In the genomic region with DNA sequence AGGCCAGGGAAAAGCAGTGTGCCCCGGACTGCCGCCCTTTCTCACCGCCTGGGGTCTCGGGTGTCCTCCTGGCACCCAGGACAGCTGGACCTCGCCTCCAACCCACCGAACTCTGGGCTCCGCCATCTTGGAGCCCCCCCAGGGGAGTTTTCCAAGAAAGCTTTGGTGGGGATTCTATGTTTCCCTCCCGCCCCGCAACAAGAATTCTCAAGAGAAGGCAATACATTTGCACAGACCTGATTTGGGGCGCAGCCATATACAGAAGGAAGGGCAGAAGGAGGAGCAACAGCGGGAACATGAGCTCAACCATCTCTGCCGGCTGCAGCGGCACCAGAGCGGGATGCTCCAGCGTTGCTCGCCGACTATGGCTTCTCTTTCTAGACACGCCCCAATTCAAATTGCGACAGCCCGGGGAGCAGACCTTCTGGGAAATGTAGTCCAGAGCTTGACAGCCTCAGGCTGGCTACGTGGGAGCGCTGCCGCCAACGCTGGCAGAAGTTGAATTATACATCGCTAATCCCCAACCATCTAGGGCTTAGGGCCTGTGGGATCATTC, we compare ENCODE assay signal across 8 cellular contexts. TPM values are rescaled to one million over a fixed set of nuclear protein-coding genes. Genes with fewer than 3 reads are reported as not detected.
A peak's percentile ranks its signal among the peaks of the same experiment; 100 is the strongest.
DNase-seq lines count a peak whose midpoint lies in the region; ATAC-seq and TF ChIP-seq lines count a peak whose summit lies in the region.

A gene with protein sequence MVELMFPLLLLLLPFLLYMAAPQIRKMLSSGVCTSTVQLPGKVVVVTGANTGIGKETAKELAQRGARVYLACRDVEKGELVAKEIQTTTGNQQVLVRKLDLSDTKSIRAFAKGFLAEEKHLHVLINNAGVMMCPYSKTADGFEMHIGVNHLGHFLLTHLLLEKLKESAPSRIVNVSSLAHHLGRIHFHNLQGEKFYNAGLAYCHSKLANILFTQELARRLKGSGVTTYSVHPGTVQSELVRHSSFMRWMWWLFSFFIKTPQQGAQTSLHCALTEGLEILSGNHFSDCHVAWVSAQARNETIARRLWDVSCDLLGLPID (minus strand): TSS at position 371 of the 556 bp plus-strand sequence. CDS start 61 bp downstream, at position 310.

- DNase-seq in Daoy (ENCODE audit: low read depth) = peak; percentile 93
- DNase-seq in GM23338 (ENCODE audit: low spot score) = peak; percentile 95
- DNase-seq in LNCaP clone FGC (ENCODE audit: low read depth) = peak; percentile 87
- peak; percentile 70 for DNase-seq in activated T-helper 9 cell treated with anti-CD3 and anti-CD28 coated beads, Interleukin-2, amount 50 U/mL, for 16 hours (ENCODE audit: low read depth)
- DNase-seq in fibroblast of peridontal ligament (ENCODE audit: extremely low read depth) = peak; percentile 90
- peak; percentile 89 for DNase-seq in natural killer cell treated with Interleukin-12 subunit alpha and Interleukin-12 subunit beta and Interleukin-15 and Interleukin-18, amount 100 ng/mL, for 72 hours (ENCODE audit: low spot score)
- peak; percentile 81 for DNase-seq in stimulated activated naive CD8-positive, alpha-beta T cell treated with anti-CD3 and anti-CD28 coated beads, Interleukin-15, Interleukin-2, amounts not matched to agents 100 U/mL and 50 U/mL, for 24 hours

- ATAC-seq in GM23338 = peak; percentile 98
- peak; percentile 93 to 94 for ATAC-seq in natural killer cell treated with Interleukin-12 subunit alpha and Interleukin-12 subunit beta and Interleukin-15 and Interleukin-18, amount 100 ng/mL, for 72 hours
- peak; percentile 89 for ATAC-seq in stimulated activated naive CD8-positive, alpha-beta T cell treated with anti-CD3 and anti-CD28 coated beads, Interleukin-15, Interleukin-2, amounts not matched to agents 100 U/mL and 50 U/mL, for 24 hours

- H3K36me3 Mint-ChIP-seq in GM23338 (ENCODE audit: low read depth) = peaks cover 26% of the 10 kb centered on the region
- peaks cover 12% of the 10 kb centered on the region for H3K36me3 Mint-ChIP-seq in natural killer cell treated with Interleukin-12 subunit alpha and Interleukin-12 subunit beta and Interleukin-15 and Interleukin-18, amount 100 ng/mL, for 72 hours

- peaks cover 28% of the 10 kb centered on the region for H3K36me3 ChIP-seq in GM23338 (ENCODE audit: insufficient read depth)

- peak within 1 kb of the TSS; percentile 84 for H3K27ac ChIP-seq in GM23338 (ENCODE audit: low read depth)

- H3K27ac Mint-ChIP-seq in GM23338 = peak within 1 kb of the TSS; percentile 97
- peak within 1 kb of the TSS; percentile 93 to 98 for H3K27ac Mint-ChIP-seq in natural killer cell treated with Interleukin-12 subunit alpha and Interleukin-12 subunit beta and Interleukin-15 and Interleukin-18, amount 100 ng/mL, for 72 hours

- H3K4me1 Mint-ChIP-seq in GM23338 = peaks cover 4% of the 10 kb centered on the region; the same call in 2 of the 3 replicates
- peaks cover 15 to 16% of the 10 kb centered on the region in 2 donors for H3K4me1 Mint-ChIP-seq in natural killer cell treated with Interleukin-12 subunit alpha and Interleukin-12 subunit beta and Interleukin-15 and Interleukin-18, amount 100 ng/mL, for 72 hours (ENCODE audit: low read depth in 2 of 2)

- H3K4me3 Mint-ChIP-seq in GM23338 = peak within 1 kb of the TSS; percentile 92
- peak within 1 kb of the TSS; percentile 97 for H3K4me3 Mint-ChIP-seq in natural killer cell treated with Interleukin-12 subunit alpha and Interleukin-12 subunit beta and Interleukin-15 and Interleukin-18, amount 100 ng/mL, for 72 hours

- peaks cover 12% of the 10 kb centered on the region for H3K4me1 ChIP-seq in GM23338 (ENCODE audit: insufficient read depth)

- TF ChIP-seq CTCF in GM23338 (conservative IDR thresholded peaks at IDR 0.05; ENCODE audit: low read depth in 2 of 2) (no peak), LNCaP clone FGC (IDR thresholded peaks at IDR 0.05; ENCODE audit: control insufficient read depth, extremely low read depth, insufficient read depth) (no peak)

- peak within 1 kb of the TSS; percentile 79 for H2AFZ ChIP-seq in GM23338

- H4K20me1 ChIP-seq in GM23338 (replicated peaks; ENCODE audit: insufficient read depth) = peaks cover 37% of the 10 kb centered on the region

- peak within 1 kb of the TSS; percentile 81 for H3K4me2 ChIP-seq in GM23338

- H3K9me3 Mint-ChIP-seq in GM23338 = no peaks in the 10 kb centered on the region
- no peaks in the 10 kb centered on the region for H3K9me3 Mint-ChIP-seq in natural killer cell treated with Interleukin-12 subunit alpha and Interleukin-12 subunit beta and Interleukin-15 and Interleukin-18, amount 100 ng/mL, for 72 hours

- peak within 1 kb of the TSS; percentile 93 for H3K4me3 ChIP-seq in GM23338
- H3K4me3 ChIP-seq in LNCaP clone FGC (ENCODE audit: low read depth, low read length) = peak within 1 kb of the TSS; percentile 71

- H3K27me3 ChIP-seq in GM23338 (ENCODE audit: insufficient read depth) = peaks cover 8% of the 10 kb centered on the region; the same call in 1 of the 2 replicates

- peaks cover 50% of the 10 kb centered on the region for H3K79me2 ChIP-seq in GM23338 (replicated peaks; ENCODE audit: insufficient read depth)

- no peaks in the 10 kb centered on the region for H3K9me2 ChIP-seq in GM23338 (ENCODE audit: insufficient read depth)

- H3F3A ChIP-seq in GM23338 (replicated peaks; ENCODE audit: low read depth) = no peaks in the 10 kb centered on the region

- peak; percentile 99 for TF ChIP-seq POLR2A in Raji (IDR thresholded peaks at IDR 0.05; ENCODE audit: insufficient read depth, low read depth, low read length)

- H3K27me3 Mint-ChIP-seq in GM23338 (ENCODE audit: insufficient read depth, low read depth, poor library complexity) = peaks cover 2% of the 10 kb centered on the region
- no peaks in the 10 kb centered on the region for H3K27me3 Mint-ChIP-seq in natural killer cell treated with Interleukin-12 subunit alpha and Interleukin-12 subunit beta and Interleukin-15 and Interleukin-18, amount 100 ng/mL, for 72 hours

TF ChIP-seq in GM23338, 12 proteins besides CTCF, POLR2A, EP300 and RAD21:
- no peak for TF ChIP-seq NANOG (IDR thresholded peaks at IDR 0.05; ENCODE audit: borderline replicate concordance)
- TF ChIP-seq, protein P1, sequence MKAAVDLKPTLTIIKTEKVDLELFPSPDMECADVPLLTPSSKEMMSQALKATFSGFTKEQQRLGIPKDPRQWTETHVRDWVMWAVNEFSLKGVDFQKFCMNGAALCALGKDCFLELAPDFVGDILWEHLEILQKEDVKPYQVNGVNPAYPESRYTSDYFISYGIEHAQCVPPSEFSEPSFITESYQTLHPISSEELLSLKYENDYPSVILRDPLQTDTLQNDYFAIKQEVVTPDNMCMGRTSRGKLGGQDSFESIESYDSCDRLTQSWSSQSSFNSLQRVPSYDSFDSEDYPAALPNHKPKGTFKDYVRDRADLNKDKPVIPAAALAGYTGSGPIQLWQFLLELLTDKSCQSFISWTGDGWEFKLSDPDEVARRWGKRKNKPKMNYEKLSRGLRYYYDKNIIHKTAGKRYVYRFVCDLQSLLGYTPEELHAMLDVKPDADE (IDR thresholded peaks at IDR 0.05) = peak; percentile 76
- peak; percentile 97 for TF ChIP-seq POLR2AphosphoS5 (IDR thresholded peaks at IDR 0.05; ENCODE audit: low read depth)

RNA-seq across cellular contexts. Expression of the gene that starts here (rescaled TPM):
- total RNA-seq in Daoy (2014; rRNA removed; shearing (Covaris generic)) = 97.4 and 100 TPM in 2 replicates
- 139 and 142 TPM in 2 replicates for total RNA-seq in GM23338 (2014; rRNA removed; shearing (Covaris generic))
- 83.5 and 95.2 TPM in 2 replicates for polyA plus RNA-seq in GM23338 (2016; fragmentation: Nextera tagmentation; extraction: Ambion mirVana)
- total RNA-seq in natural killer cell treated with Interleukin-12 subunit alpha and Interleukin-12 subunit beta and Interleukin-15 and Interleukin-18, amount 100 ng/mL, for 72 hours = 10 to 100 TPM; 47.0 to 57.3 TPM

Comparison
In these comparisons a context has a peak if more than half of its experiments do, and no peak if none do; other contexts are left out.
1. Peak in every context shown above with its lines: DNase-seq, ATAC-seq, H3K4me3 ChIP-seq and H3K27ac ChIP-seq.